In genomic region chr20:31716351-31716750, GRCh38 we compare ENCODE assay signal across 10 cellular contexts. TPM values are rescaled to one million over a fixed set of nuclear protein-coding genes. Genes with fewer than 3 reads are reported as not detected.
A peak's percentile ranks its signal among the peaks of the same experiment; 100 is the strongest.
DNase-seq lines count a peak whose midpoint lies in the region; ATAC-seq, FAIRE-seq and TF ChIP-seq lines count a peak whose summit lies in the region.
"Had no signal": no experiment of that assay in that cellular context is flagged by ENCODE, and none has a peak within 500 bp of the region (broad histone marks: within the 10 kb centered on the region; RNA-seq: fewer than 3 reads in every experiment).

No MANE protein-coding gene starts in this region.

- WGBS in K562 (ENCODE audit: insufficient coverage, low coverage, missing lambda C conversion rate) = 23% methylated on average over 1 of the region's 1 CpG

- intact Hi-C loops in K562 (cut with micrococcal nuclease) = no loop called here

- peaks cover 95% of the 10 kb centered on the region for H3K36me3 ChIP-seq in K562 (ENCODE audit: control insufficient read depth, insufficient read depth, low read length)
- peaks cover 18% of the 10 kb centered on the region for H3K36me3 ChIP-seq in mucosa of stomach (ENCODE audit: control insufficient read depth, insufficient read depth, low read length)

- POLR2A ChIA-PET in K562 (lab: Yijun Ruan, JAX) = interaction anchor here (0.8 to 1.9 kb wide), 4 partner anchors 17 to 109 kb away, joined by 3 to 4 read pairs (median 4); no protein-coding TSS in a partner anchor

- H3K27me3 ChIP-seq in K562 (ENCODE audit: control insufficient read depth in 2 of 2, insufficient read depth in 2 of 2, low read length in 2 of 2) = no peaks in the 10 kb centered on the region
- H3K27me3 ChIP-seq in mucosa of stomach (ENCODE audit: control insufficient read depth, insufficient read depth, low read length) = no peaks in the 10 kb centered on the region

- H3K27ac ChIP-seq in K562 (ENCODE audit: extremely low read depth, low read depth, low read length) = peak overlapping the region; percentile 59

- H3K9me3 ChIP-seq in K562 (replicated peaks; ENCODE audit: control insufficient read depth, insufficient read depth, low read depth, low read length) (no peaks in the 10 kb centered on the region), mucosa of stomach (ENCODE audit: control insufficient read depth, low read length) (no peaks in the 10 kb centered on the region)

- H3K27ac Mint-ChIP-seq in activated naive CD4-positive, alpha-beta T cell treated with anti-CD3 and anti-CD28 coated beads, Interleukin-2, amount 50 U/mL, for 24 hours = peak overlapping the region; percentile 97
- peak overlapping the region; percentile 88 for H3K27ac Mint-ChIP-seq in type B pancreatic cell

- H3K4me2 ChIP-seq in K562 (ENCODE audit: insufficient read depth, low read length) = peak overlapping the region; percentile 87

- no peak for FAIRE-seq in K562 (lab: Jason Lieb, UNC)

- no peak for TF ChIP-seq RAD21 in K562 (CRISPR knock-in tag; conservative IDR thresholded peaks at IDR 0.05 in 1 of 2, IDR thresholded peaks at IDR 0.05 in 1 of 2)

- ATAC-seq in K562 (no peak), HG03439 (IDR thresholded peaks at IDR 0.05; ENCODE audit: unreplicated experiment) (no peak)

- H3K9me3 Mint-ChIP-seq in activated naive CD4-positive, alpha-beta T cell treated with anti-CD3 and anti-CD28 coated beads, Interleukin-2, amount 50 U/mL, for 24 hours = no peaks in the 10 kb centered on the region
- peaks cover 4% of the 10 kb centered on the region for H3K9me3 Mint-ChIP-seq in type B pancreatic cell

- no peak for TF ChIP-seq EP300 in K562 (IDR thresholded peaks at IDR 0.05; ENCODE audit: low read length)

- H3K4me1 ChIP-seq in K562 (replicated peaks in 1 of 2; ENCODE audit: control insufficient read depth in 2 of 2, insufficient read depth in 2 of 2, low read length in 2 of 2) (peaks cover 30 to 62% of the 10 kb centered on the region in 2 experiments), mucosa of stomach (ENCODE audit: control insufficient read depth, insufficient read depth, low read length) (peaks cover 84% of the 10 kb centered on the region)

- peaks cover 100% of the 10 kb centered on the region for H3K79me2 ChIP-seq in K562 (ENCODE audit: control insufficient read depth, insufficient read depth, low read length)

- CTCF ChIA-PET in K562 (lab: Yijun Ruan, JAX; ENCODE audit: low intra/inter-chr PET ratio) = no interaction called here

- no peak for TF ChIP-seq CTCF in K562 (IDR thresholded peaks at IDR 0.05 in 2 of 3, conservative IDR thresholded peaks at IDR 0.05 in 1 of 3; ENCODE audit: insufficient read depth in 2 of 3, low read depth in 1 of 3, low read length in 3 of 3)
- no peak for TF ChIP-seq CTCF in type B pancreatic cell (conservative IDR thresholded peaks at IDR 0.05)

- H3K9me1 ChIP-seq in K562 (ENCODE audit: control insufficient read depth, insufficient read depth, low read length) = no peaks in the 10 kb centered on the region

- BruUV-seq in K562 (replicated peaks; lab: Mats Ljungman, UMichigan) = no TSS peak

- H3K36me3 Mint-ChIP-seq in activated naive CD4-positive, alpha-beta T cell treated with anti-CD3 and anti-CD28 coated beads, Interleukin-2, amount 50 U/mL, for 24 hours = peaks cover 69% of the 10 kb centered on the region
- H3K36me3 Mint-ChIP-seq in type B pancreatic cell = peaks cover 73% of the 10 kb centered on the region

- peaks cover 23% of the 10 kb centered on the region for H4K20me1 ChIP-seq in K562 (replicated peaks; ENCODE audit: control insufficient read depth, insufficient read depth, low read length)

- H3K4me1 Mint-ChIP-seq in activated naive CD4-positive, alpha-beta T cell treated with anti-CD3 and anti-CD28 coated beads, Interleukin-2, amount 50 U/mL, for 24 hours = peaks cover 72% of the 10 kb centered on the region
- H3K4me1 Mint-ChIP-seq in type B pancreatic cell (ENCODE audit: unreplicated experiment) = peaks cover 86% of the 10 kb centered on the region

- TF ChIP-seq POLR2A in K562 (conservative IDR thresholded peaks at IDR 0.05) = no peak

- H3K9ac ChIP-seq in K562 (ENCODE audit: insufficient read depth in 1 of 2, low read depth in 2 of 2, low read length in 2 of 2) (peak overlapping the region in 1 of 2 experiments; percentile 66; a peak in 2 of 4 replicates), mucosa of stomach (ENCODE audit: low read length) (peak overlapping the region; percentile 19)

- peak overlapping the region; percentile 88 for H3K4me3 ChIP-seq in K562
- H3K4me3 ChIP-seq in mucosa of stomach (ENCODE audit: low read length) = no peak overlapping the region

- no peak for DNase-seq in activated naive CD4-positive, alpha-beta T cell (lab: John Stamatoyannopoulos, UW)
- DNase-seq in K562 (ENCODE audit: extremely low read depth in 1 of 4, low spot score in 3 of 4) (no peak), type B pancreatic cell (ENCODE audit: extremely low spot score, unreplicated experiment) (no peak), globus pallidus (ENCODE audit: low spot score) (no peak), NCI-H1092 treated with DMSO at 0.1 percent for 48 hours (lab: John Stamatoyannopoulos, UW) (no peak)
- DNase-seq: amygdala; stimulated activated CD4-positive, alpha-beta T cell treated with anti-CD3 and anti-CD28 coated beads, Interleukin-12 subunit alpha, Interleukin-12 subunit beta, amount 100 ng/mL, for 4 hours had no signal

- H3K4me3 Mint-ChIP-seq in activated naive CD4-positive, alpha-beta T cell treated with anti-CD3 and anti-CD28 coated beads, Interleukin-2, amount 50 U/mL, for 24 hours = peak overlapping the region; percentile 94
- peak overlapping the region; percentile 85 for H3K4me3 Mint-ChIP-seq in type B pancreatic cell

- in situ Hi-C loops in K562 (cut with MboI) = no loop called here

- H2AFZ ChIP-seq in K562 (ENCODE audit: low read depth, low read length) = no peak overlapping the region

- no peaks in the 10 kb centered on the region for H3K27me3 Mint-ChIP-seq in activated naive CD4-positive, alpha-beta T cell treated with anti-CD3 and anti-CD28 coated beads, Interleukin-2, amount 50 U/mL, for 24 hours
- no peaks in the 10 kb centered on the region for H3K27me3 Mint-ChIP-seq in type B pancreatic cell

TF ChIP-seq in K562, 482 proteins besides CTCF, POLR2A, EP300 and RAD21:
- no peak for TF ChIP-seq ATF7 (IDR thresholded peaks at IDR 0.05)
- TF ChIP-seq NFE2 (IDR thresholded peaks at IDR 0.05; ENCODE audit: low read depth) = no peak
- TF ChIP-seq MAZ (CRISPR knock-in tag; conservative IDR thresholded peaks at IDR 0.05 in 1 of 2, IDR thresholded peaks at IDR 0.05 in 1 of 2) = 0 out of 4 replicates have a peak, but pooled peaks of 1 of the 2 experiments have one; percentile 30

RNA-seq across cellular contexts. Expression of gene BCL2L1, which starts 6.3 kb away (rescaled TPM):
- total RNA-seq in K562 (2011; cell fraction: chromatin; rRNA removed; ENCODE audit: low replicate concordance) = 162 and 267 TPM in 2 replicates
- 145 and 154 TPM in 2 replicates for total RNA-seq in K562 (2011; cell fraction: nucleolus; rRNA removed)
- 113 and 150 TPM in 2 replicates for total RNA-seq in K562 (2011; cell fraction: nucleoplasm; rRNA removed)
- total RNA-seq in K562 (2014; rRNA removed) (137 and 179 TPM in 2 replicates), K562 (2014; rRNA removed; fragmentation: Illumina TruSeq; extraction: Trizol) (72.0 and 81.3 TPM in 2 replicates), K562 (2015; rRNA removed; fragmentation: Illumina TruSeq; extraction: Trizol) (88.7 and 89.1 TPM in 2 replicates), K562 (2021) (150 and 157 TPM in 2 replicates), type B pancreatic cell (ENCODE audit: low replicate concordance) (142 and 243 TPM in 2 replicates)
- polyA plus RNA-seq in K562 (2011; rRNA removed) (120 and 121 TPM in 2 replicates), K562 (2014; fragmentation: Illumina TruSeq; extraction: Trizol) (182 and 187 TPM in 2 replicates), K562 (2014; fragmentation: Nextera tagmentation; extraction: Ambion mirVana) (10 to 100 TPM in 1 of 2 experiments, 1 to 10 TPM in 1; 3.3 to 17.9 TPM), K562 (2014; rRNA removed) (140 and 156 TPM in 2 replicates)
- 113 and 145 TPM in 2 replicates for polyA plus RNA-seq in K562 (2011; cell fraction: cytosol; rRNA removed)
- polyA plus RNA-seq in K562 (2011; cell fraction: nucleus; rRNA removed) = 70.0 and 81.2 TPM in 2 replicates
- 134 and 224 TPM in 2 replicates for polyA plus RNA-seq in K562 (2012)
- polyA minus RNA-seq in K562 (2011; rRNA and poly(A)+ RNA removed) = 87.8 and 101 TPM in 2 replicates
- 56.3 and 61.7 TPM in 2 replicates for polyA minus RNA-seq in K562 (2011; cell fraction: cytosol; rRNA and poly(A)+ RNA removed)
- polyA minus RNA-seq in K562 (2011; cell fraction: nucleus; rRNA and poly(A)+ RNA removed) = 74.2 and 92.5 TPM in 2 replicates

RNA-seq across cellular contexts. Expression of gene TPX2, which starts 22.7 kb away (rescaled TPM):
- total RNA-seq in K562 (2011; cell fraction: chromatin; rRNA removed; ENCODE audit: low replicate concordance) = 34.1 and 68.4 TPM in 2 replicates
- 33.2 and 33.7 TPM in 2 replicates for total RNA-seq in K562 (2011; cell fraction: nucleolus; rRNA removed)
- 50.5 and 54.4 TPM in 2 replicates for total RNA-seq in K562 (2011; cell fraction: nucleoplasm; rRNA removed)
- total RNA-seq in K562 (2014; rRNA removed) (143 and 153 TPM in 2 replicates), K562 (2014; rRNA removed; fragmentation: Illumina TruSeq; extraction: Trizol) (133 and 153 TPM in 2 replicates), K562 (2015; rRNA removed; fragmentation: Illumina TruSeq; extraction: Trizol) (134 TPM in 2 replicates), K562 (2021) (144 and 171 TPM in 2 replicates), type B pancreatic cell (ENCODE audit: low replicate concordance) (45.0 and 130 TPM in 2 replicates)
- polyA plus RNA-seq in K562 (2011; rRNA removed) (89.7 and 108 TPM in 2 replicates), K562 (2014; fragmentation: Illumina TruSeq; extraction: Trizol) (212 and 241 TPM in 2 replicates), K562 (2014; fragmentation: Nextera tagmentation; extraction: Ambion mirVana) (10 to 100 TPM; 48.0 to 57.8 TPM), K562 (2014; rRNA removed) (101 and 112 TPM in 2 replicates)
- 32.9 and 56.0 TPM in 2 replicates for polyA plus RNA-seq in K562 (2011; cell fraction: cytosol; rRNA removed)
- 157 and 160 TPM in 2 replicates for polyA plus RNA-seq in K562 (2011; cell fraction: nucleus; rRNA removed)
- polyA plus RNA-seq in K562 (2012) = 117 and 130 TPM in 2 replicates
- polyA minus RNA-seq in K562 (2011; rRNA and poly(A)+ RNA removed) = 140 and 157 TPM in 2 replicates
- 54.2 and 70.1 TPM in 2 replicates for polyA minus RNA-seq in K562 (2011; cell fraction: cytosol; rRNA and poly(A)+ RNA removed)
- 47.8 and 109 TPM in 2 replicates for polyA minus RNA-seq in K562 (2011; cell fraction: nucleus; rRNA and poly(A)+ RNA removed)
